1 cellular context compared by ENCODE assay signal in the genomic region with DNA sequence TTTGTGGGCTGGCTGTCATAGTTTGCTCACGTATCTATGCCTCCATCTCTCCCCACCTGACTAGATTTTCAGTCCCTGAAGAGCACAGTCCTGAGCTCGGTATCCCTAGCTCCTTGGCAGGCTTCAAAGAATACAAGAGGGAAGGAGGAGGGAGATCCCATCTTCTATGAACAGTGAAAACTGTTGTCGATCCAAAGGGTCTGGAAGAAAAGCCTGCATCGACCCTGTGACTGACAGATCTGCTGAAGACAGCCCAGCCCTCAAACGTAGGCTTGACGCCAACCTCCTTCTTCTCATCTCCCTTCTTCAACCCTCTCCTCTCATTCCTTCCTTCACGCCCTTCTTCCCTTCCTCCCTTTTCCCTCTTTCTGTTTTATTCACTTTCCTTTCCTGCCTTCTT.
TF ChIP-seq lines count a peak whose summit lies in the region.

No MANE protein-coding gene starts in this region.

TF ChIP-seq in SK-N-SH, 30 proteins besides CTCF, POLR2A, EP300 and RAD21 (continued from another document):
- TF ChIP-seq USF2 (IDR thresholded peaks at IDR 0.05; ENCODE audit: borderline replicate concordance, low read depth, low read length) (no peak), POLR2AphosphoS5 (IDR thresholded peaks at IDR 0.05; ENCODE audit: low read depth, low read length) (no peak), RCOR1 (IDR thresholded peaks at IDR 0.05; ENCODE audit: low read length) (no peak), YY1 (IDR thresholded peaks at IDR 0.05; ENCODE audit: low read depth) (no peak), RFX5 (IDR thresholded peaks at IDR 0.05; ENCODE audit: low read length) (no peak), GABPA (IDR thresholded peaks at IDR 0.05; ENCODE audit: low read depth) (no peak), GATA2 (CRISPR knock-in tag; IDR thresholded peaks at IDR 0.05) (no peak)
- TF ChIP-seq, protein P1, sequence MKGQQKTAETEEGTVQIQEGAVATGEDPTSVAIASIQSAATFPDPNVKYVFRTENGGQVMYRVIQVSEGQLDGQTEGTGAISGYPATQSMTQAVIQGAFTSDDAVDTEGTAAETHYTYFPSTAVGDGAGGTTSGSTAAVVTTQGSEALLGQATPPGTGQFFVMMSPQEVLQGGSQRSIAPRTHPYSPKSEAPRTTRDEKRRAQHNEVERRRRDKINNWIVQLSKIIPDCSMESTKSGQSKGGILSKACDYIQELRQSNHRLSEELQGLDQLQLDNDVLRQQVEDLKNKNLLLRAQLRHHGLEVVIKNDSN (IDR thresholded peaks at IDR 0.05; ENCODE audit: borderline replicate concordance, low read depth), result no peak
TF ChIP-seq in SK-N-SH: peak in this region for 0.
